In the genomic region with DNA sequence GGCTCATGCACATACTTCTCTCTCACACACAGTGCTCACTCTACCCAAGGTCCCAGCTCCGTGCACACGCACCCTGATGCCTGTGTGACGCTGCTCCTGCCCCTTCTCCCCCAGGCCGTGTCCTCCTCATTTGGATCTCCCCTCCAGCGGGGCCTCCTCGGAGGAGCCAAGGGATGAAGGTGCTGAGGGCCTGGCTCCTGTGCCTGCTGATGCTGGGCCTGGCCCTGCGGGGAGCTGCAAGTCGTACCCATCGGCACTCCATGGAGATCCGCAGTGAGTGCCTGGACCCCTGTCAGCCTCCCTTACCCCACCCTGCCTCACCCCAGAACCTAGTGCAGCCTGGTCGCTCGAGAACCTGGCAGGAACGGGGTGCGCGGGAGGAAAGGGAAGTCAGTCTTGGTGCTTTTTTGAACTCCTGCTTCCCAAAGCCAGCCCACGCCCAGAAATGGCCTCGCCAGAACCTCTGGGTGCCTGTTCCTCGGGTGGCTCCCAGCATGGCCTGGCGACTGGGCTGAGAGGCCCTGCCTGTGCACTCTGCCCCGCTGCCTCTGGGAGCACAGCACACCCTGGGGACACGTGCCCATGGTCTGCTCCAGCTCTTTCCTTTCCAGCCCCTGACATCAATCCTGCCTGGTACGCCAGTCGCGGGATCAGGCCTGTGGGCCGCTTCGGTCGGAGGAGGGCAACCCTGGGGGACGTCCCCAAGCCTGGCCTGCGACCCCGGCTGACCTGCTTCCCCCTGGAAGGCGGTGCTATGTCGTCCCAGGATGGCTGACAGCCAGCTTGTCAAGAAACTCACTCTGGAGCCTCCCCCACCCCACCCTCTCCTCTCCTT, we compare ENCODE assay signal across 20 cellular contexts. TPM values are rescaled to one million over a fixed set of nuclear protein-coding genes. Genes with fewer than 3 reads are reported as not detected.
"Had no signal": no experiment of that assay in that cellular context is flagged by ENCODE, and none has a peak within 500 bp of the region (broad histone marks: within the 10 kb centered on the region; RNA-seq: fewer than 3 reads in every experiment).

A gene with protein sequence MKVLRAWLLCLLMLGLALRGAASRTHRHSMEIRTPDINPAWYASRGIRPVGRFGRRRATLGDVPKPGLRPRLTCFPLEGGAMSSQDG (plus strand): TSS at position 174 of the 835 bp plus-strand sequence. CDS start 0 bp downstream, at position 174.

- H3K36me3 ChIP-seq: cardiac muscle cell, left lung, neutrophil, stomach had no signal

- H3K4me3 Mint-ChIP-seq: activated CD4-positive, alpha-beta T cell treated with anti-CD3 and anti-CD28 coated beads, Interleukin-2, amount 10 ng/mL, durations not matched to agents 7 days and 5 days; activated T-helper 1 cell treated with anti-CD3 and anti-CD28 coated beads, Interleukin-12 subunit alpha, Interleukin-12 subunit beta, Interleukin-2, Interleukin-4 antibody, amounts not matched to agents 30 ng/mL and 10 ng/mL and 1 ng/mL, durations not matched to agents 14 hours and 24 hours and 36 hours; naive B cell had no signal

- H3K27ac ChIP-seq: cardiac muscle cell, dorsolateral prefrontal cortex, hepatocyte, left lung, neutrophil, stomach, testis had no signal

- H3K4me1 ChIP-seq: testis had no signal

- H3K27me3 ChIP-seq: cardiac muscle cell, hepatocyte, testis had no signal

- H3K4me3 ChIP-seq: cardiac muscle cell, dorsolateral prefrontal cortex, hepatocyte, left lung, smooth muscle cell, stomach, testis had no signal

- H3K9me3 ChIP-seq: left lung, neutrophil, stomach, testis had no signal

- H3K4me1 Mint-ChIP-seq: activated CD4-positive, alpha-beta T cell treated with anti-CD3 and anti-CD28 coated beads, Interleukin-2, amount 10 ng/mL, durations not matched to agents 7 days and 5 days had no signal

- H3K27me3 Mint-ChIP-seq: activated CD4-positive, alpha-beta T cell treated with anti-CD3 and anti-CD28 coated beads, Interleukin-2, amount 10 ng/mL, durations not matched to agents 7 days and 5 days had no signal

- H3K27ac Mint-ChIP-seq: activated CD4-positive, alpha-beta T cell treated with anti-CD3 and anti-CD28 coated beads, Interleukin-2, amount 10 ng/mL, durations not matched to agents 7 days and 5 days; activated T-helper 1 cell treated with anti-CD3 and anti-CD28 coated beads, Interleukin-12 subunit alpha, Interleukin-12 subunit beta, Interleukin-2, Interleukin-4 antibody, amounts not matched to agents 30 ng/mL and 10 ng/mL and 1 ng/mL, durations not matched to agents 14 hours and 24 hours and 36 hours; naive B cell had no signal

- ATAC-seq: left lung had no signal

- DNase-seq: activated CD4-positive, alpha-beta T cell treated with anti-CD3 and anti-CD28 coated beads, Interleukin-2, amount 10 ng/mL, durations not matched to agents 7 days and 5 days; activated CD8-positive, alpha-beta memory T cell treated with anti-CD3 and anti-CD28 coated beads for 24 hours; activated naive CD4-positive, alpha-beta T cell treated with anti-CD3 and anti-CD28 coated beads, Interleukin-2, amount 50 U/mL, for 16 hours; dorsolateral prefrontal cortex; islet precursor cell; left lung; mammary epithelial cell; naive B cell; posterior cingulate gyrus; stomach; testis had no signal

- H3K9me3 Mint-ChIP-seq: activated CD4-positive, alpha-beta T cell treated with anti-CD3 and anti-CD28 coated beads, Interleukin-2, amount 10 ng/mL, durations not matched to agents 7 days and 5 days; activated T-helper 1 cell treated with anti-CD3 and anti-CD28 coated beads, Interleukin-12 subunit alpha, Interleukin-12 subunit beta, Interleukin-2, Interleukin-4 antibody, amounts not matched to agents 30 ng/mL and 10 ng/mL and 1 ng/mL, durations not matched to agents 14 hours and 24 hours and 36 hours had no signal

RNA-seq across cellular contexts. Expression of the gene that starts here (rescaled TPM):
- total RNA-seq: activated CD4-positive, alpha-beta T cell treated with anti-CD3 and anti-CD28 coated beads, Interleukin-2, amount 10 ng/mL, durations not matched to agents 7 days and 5 days; activated T-helper 1 cell treated with anti-CD3 and anti-CD28 coated beads, Interleukin-12 subunit alpha, Interleukin-12 subunit beta, Interleukin-2, Interleukin-4 antibody, amounts not matched to agents 30 ng/mL and 10 ng/mL and 1 ng/mL, durations not matched to agents 14 hours and 24 hours and 36 hours; cardiac muscle cell; dorsolateral prefrontal cortex; hepatocyte; left lung; mammary epithelial cell; mononuclear cell; smooth muscle cell; stomach; testis; ureter had no signal
- polyA plus RNA-seq: adipose tissue, cardiac muscle cell, esophagus, hepatocyte, mammary epithelial cell, smooth muscle cell, stomach had no signal
